Comparison of ENCODE assay signal across 32 cellular contexts in genomic region chr5:142792865-142793232, GRCh38.
"Had no signal": no experiment of that assay in that cellular context is flagged by ENCODE, and none has a peak within 500 bp of the region (broad histone marks: within the 10 kb centered on the region; RNA-seq: fewer than 3 reads in every experiment).

No MANE protein-coding gene starts in this region.

- H3K4me3 Mint-ChIP-seq: activated CD4-positive, alpha-beta T cell treated with anti-CD3 and anti-CD28 coated beads for 36 hours; activated CD4-positive, alpha-beta T cell treated with anti-CD3 and anti-CD28 coated beads, Interleukin-2, amount 10 ng/mL, durations not matched to agents 7 days and 5 days; activated CD8-positive, alpha-beta T cell treated with anti-CD3 and anti-CD28 coated beads, Interleukin-2, amount 10 ng/mL, durations not matched to agents 7 days and 5 days; activated naive CD4-positive, alpha-beta T cell treated with anti-CD3 and anti-CD28 coated beads, Interleukin-2, amount 50 U/mL, for 24 hours; activated naive CD8-positive, alpha-beta T cell treated with anti-CD3 and anti-CD28 coated beads, Interleukin-2, amount 10 ng/mL, durations not matched to agents 7 days and 5 days; activated T-cell treated with anti-CD3 and anti-CD28 coated beads, Interleukin-2, amount 50 U/mL, for 24 hours had no signal

- H3K27ac ChIP-seq: adrenal gland, body of pancreas, breast epithelium, KMS-11, PC-9, RWPE1, WERI-Rb-1 had no signal

- H3K9me3 ChIP-seq: adrenal gland, body of pancreas, breast epithelium had no signal

- H3K4me2 ChIP-seq: KMS-11, PC-9 had no signal

- H3K9ac ChIP-seq: KMS-11 had no signal

- ATAC-seq: activated CD4-positive, alpha-beta T cell treated with anti-CD3 and anti-CD28 coated beads for 36 hours; activated CD4-positive, CD25-positive, alpha-beta regulatory T cell treated with anti-CD3 and anti-CD28 coated beads, Interleukin-2, amount 50 U/mL, for 24 hours; activated CD8-positive, alpha-beta T cell treated with anti-CD3 and anti-CD28 coated beads, Interleukin-2, amount 10 ng/mL, durations not matched to agents 7 days and 5 days; body of pancreas; Right ventricle myocardium inferior had no signal

- H3K27me3 ChIP-seq: adrenal gland, body of pancreas, breast epithelium had no signal

- H3K27ac Mint-ChIP-seq: activated CD4-positive, alpha-beta T cell treated with anti-CD3 and anti-CD28 coated beads for 36 hours; activated CD8-positive, alpha-beta T cell treated with anti-CD3 and anti-CD28 coated beads, Interleukin-2, amount 10 ng/mL, durations not matched to agents 7 days and 5 days; activated naive CD4-positive, alpha-beta T cell treated with anti-CD3 and anti-CD28 coated beads, Interleukin-2, amount 50 U/mL, for 24 hours; activated naive CD8-positive, alpha-beta T cell treated with anti-CD3 and anti-CD28 coated beads, Interleukin-2, amount 10 ng/mL, durations not matched to agents 7 days and 5 days; activated T-cell treated with anti-CD3 and anti-CD28 coated beads, Interleukin-2, amount 50 U/mL, for 24 hours; activated T-helper 2 cell treated with anti-CD3 and anti-CD28 coated beads, Interferon-gamma antibody, Interleukin-2, Interleukin-4, amounts not matched to agents 10 μg/mL and 5 μg/mL and 100 μg/mL, durations not matched to agents 14 hours and 24 hours and 36 hours had no signal

- H3K4me1 ChIP-seq: breast epithelium had no signal

- H3K4me3 ChIP-seq: adrenal gland, body of pancreas, breast epithelium, PC-9 had no signal

- DNase-seq: activated CD4-positive, alpha-beta T cell treated with anti-CD3 and anti-CD28 coated beads for 36 hours; activated CD4-positive, alpha-beta T cell treated with anti-CD3 and anti-CD28 coated beads, Interleukin-2, amount 10 ng/mL, durations not matched to agents 7 days and 5 days; activated CD4-positive, alpha-beta T cell treated with anti-CD3 and anti-CD28 coated beads, Interleukin-2, amount 50 U/mL, for 48 hours; activated CD8-positive, alpha-beta T cell treated with anti-CD3 and anti-CD28 coated beads, Interleukin-2, amount 10 ng/mL, durations not matched to agents 7 days and 5 days; activated gamma-delta T cell; activated naive CD4-positive, alpha-beta T cell treated with Interleukin-2 at 50 U/mL for 16 hours; activated naive CD8-positive, alpha-beta T cell treated with anti-CD3 and anti-CD28 coated beads, Interleukin-2, amount 10 ng/mL, durations not matched to agents 7 days and 5 days; activated T-cell treated with anti-CD3 and anti-CD28 coated beads, Interleukin-2, amount 50 U/mL, for 24 hours; adrenal gland; body of pancreas; MM.1S; MV-4-11; NCI-H1092; NCI-H1436 treated with DMSO at 0.1 percent for 48 hours; NCI-H1694 treated with DMSO at 0.1 percent for 48 hours; NCI-H2029; NCI-H345; NCI-H524 treated with DMSO at 0.1 percent for 48 hours; PC-9; SIG-M5; SW 1271; T-helper 1 cell; T-helper 2 cell; T-helper 9 cell; WERI-Rb-1 had no signal

- H3K36me3 ChIP-seq: adrenal gland, breast epithelium, WERI-Rb-1 had no signal

- H3K9me3 Mint-ChIP-seq: activated CD4-positive, alpha-beta T cell treated with anti-CD3 and anti-CD28 coated beads, Interleukin-2, amount 10 ng/mL, durations not matched to agents 7 days and 5 days; activated naive CD4-positive, alpha-beta T cell treated with anti-CD3 and anti-CD28 coated beads, Interleukin-2, amount 50 U/mL, for 24 hours; activated naive CD8-positive, alpha-beta T cell treated with anti-CD3 and anti-CD28 coated beads, Interleukin-2, amount 10 ng/mL, durations not matched to agents 7 days and 5 days; activated T-cell treated with anti-CD3 and anti-CD28 coated beads, Interleukin-2, amount 50 U/mL, for 24 hours; activated T-helper 2 cell treated with anti-CD3 and anti-CD28 coated beads, Interferon-gamma antibody, Interleukin-2, Interleukin-4, amounts not matched to agents 10 μg/mL and 5 μg/mL and 100 μg/mL, durations not matched to agents 14 hours and 24 hours and 36 hours had no signal

- H3K27me3 Mint-ChIP-seq: activated CD4-positive, alpha-beta T cell treated with anti-CD3 and anti-CD28 coated beads for 36 hours; activated CD4-positive, alpha-beta T cell treated with anti-CD3 and anti-CD28 coated beads, Interleukin-2, amount 10 ng/mL, durations not matched to agents 7 days and 5 days; activated naive CD4-positive, alpha-beta T cell treated with anti-CD3 and anti-CD28 coated beads, Interleukin-2, amount 50 U/mL, for 24 hours; activated naive CD8-positive, alpha-beta T cell treated with anti-CD3 and anti-CD28 coated beads, Interleukin-2, amount 10 ng/mL, durations not matched to agents 7 days and 5 days; activated T-cell treated with anti-CD3 and anti-CD28 coated beads, Interleukin-2, amount 50 U/mL, for 24 hours had no signal

- H2AFZ ChIP-seq: PC-9 had no signal
